In the genomic region with DNA sequence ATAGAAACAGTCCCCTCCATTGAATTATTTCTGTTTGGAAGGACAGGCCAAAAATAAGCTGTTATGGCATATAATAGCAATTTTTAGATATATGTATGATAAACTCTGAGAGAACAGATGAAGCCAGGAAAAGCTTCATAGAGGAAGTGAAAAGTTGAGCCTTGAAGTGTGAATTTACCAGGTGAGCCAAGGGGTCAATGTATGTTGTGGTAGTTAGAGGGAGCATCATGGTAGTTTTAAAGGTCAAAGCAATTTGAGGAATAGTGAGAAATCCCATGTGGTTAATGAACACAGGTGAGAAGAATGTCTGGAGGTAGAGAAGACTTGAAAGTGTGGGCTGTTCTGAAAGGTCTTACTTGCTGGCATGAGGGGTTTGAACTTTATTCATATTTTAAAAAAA, we compare ENCODE assay signal across 17 cellular contexts. TPM values are rescaled to one million over a fixed set of nuclear protein-coding genes. Genes with fewer than 3 reads are reported as not detected.
"Had no signal": no experiment of that assay in that cellular context is flagged by ENCODE, and none has a peak within 500 bp of the region (broad histone marks: within the 10 kb centered on the region; RNA-seq: fewer than 3 reads in every experiment).

No MANE protein-coding gene starts in this region.

- H3K4me1 Mint-ChIP-seq: natural killer cell had no signal

- H3K9me3 ChIP-seq: body of pancreas, suprapubic skin, vagina had no signal

- H3K27ac Mint-ChIP-seq: activated T-cell treated with anti-CD3 and anti-CD28 coated beads, Interleukin-2, amount 50 U/mL, for 24 hours; activated T-helper 2 cell treated with anti-CD3 and anti-CD28 coated beads, Interferon-gamma antibody, Interleukin-2, Interleukin-4, amounts not matched to agents 10 μg/mL and 5 μg/mL and 100 μg/mL, durations not matched to agents 14 hours and 24 hours and 36 hours; effector memory CD8-positive, alpha-beta T cell; natural killer cell; stimulated activated naive CD8-positive, alpha-beta T cell treated with anti-CD3 and anti-CD28 coated beads, Interleukin-15, amount 100 ng/mL, for 72 hours had no signal

- H3K36me3 ChIP-seq: suprapubic skin, vagina, WERI-Rb-1 had no signal

- H3K36me3 Mint-ChIP-seq: natural killer cell had no signal

- H3K4me3 Mint-ChIP-seq: activated T-cell treated with anti-CD3 and anti-CD28 coated beads, Interleukin-2, amount 50 U/mL, for 24 hours; effector memory CD8-positive, alpha-beta T cell; natural killer cell; stimulated activated naive CD8-positive, alpha-beta T cell treated with anti-CD3 and anti-CD28 coated beads, Interleukin-15, amount 100 ng/mL, for 72 hours had no signal

- DNase-seq: activated CD4-positive, alpha-beta T cell treated with anti-CD3 and anti-CD28 coated beads, Interleukin-2, amount 50 U/mL, for 48 hours; activated naive CD4-positive, alpha-beta T cell treated with Interleukin-2 at 50 U/mL for 16 hours; activated T-cell treated with anti-CD3 and anti-CD28 coated beads, Interleukin-2, amount 50 U/mL, for 24 hours; body of pancreas; effector memory CD8-positive, alpha-beta T cell; foreskin fibroblast; left ventricle myocardium superior; natural killer cell; occipital lobe; stimulated activated naive CD8-positive, alpha-beta T cell treated with anti-CD3 and anti-CD28 coated beads, Interleukin-15, amount 100 ng/mL, for 72 hours; T-helper 2 cell; WERI-Rb-1 had no signal

- H3K4me1 ChIP-seq: suprapubic skin, vagina had no signal

- ATAC-seq: body of pancreas; effector memory CD8-positive, alpha-beta T cell; left ventricle myocardium superior; natural killer cell; stimulated activated naive CD8-positive, alpha-beta T cell treated with anti-CD3 and anti-CD28 coated beads, Interleukin-15, amount 100 ng/mL, for 72 hours had no signal

- H3K27ac ChIP-seq: body of pancreas, epithelial cell of prostate, suprapubic skin, vagina, WERI-Rb-1 had no signal

- H3K4me3 ChIP-seq: body of pancreas, suprapubic skin, vagina had no signal

- H3K27me3 ChIP-seq: body of pancreas, suprapubic skin, vagina had no signal

- H3K27me3 Mint-ChIP-seq: effector memory CD8-positive, alpha-beta T cell had no signal

- H3K9me3 Mint-ChIP-seq: activated T-cell treated with anti-CD3 and anti-CD28 coated beads, Interleukin-2, amount 50 U/mL, for 24 hours; activated T-helper 2 cell treated with anti-CD3 and anti-CD28 coated beads, Interferon-gamma antibody, Interleukin-2, Interleukin-4, amounts not matched to agents 10 μg/mL and 5 μg/mL and 100 μg/mL, durations not matched to agents 14 hours and 24 hours and 36 hours; effector memory CD8-positive, alpha-beta T cell; stimulated activated naive CD8-positive, alpha-beta T cell treated with anti-CD3 and anti-CD28 coated beads, Interleukin-15, amount 100 ng/mL, for 72 hours had no signal

RNA-seq across cellular contexts. Expression of a gene that starts 47.0 kb away (rescaled TPM):
- total RNA-seq: glomerular endothelial cell had no signal
